8 cellular contexts compared by ENCODE assay signal in genomic region chr9:128702445-128702948, GRCh38. TPM values are rescaled to one million over a fixed set of nuclear protein-coding genes. Genes with fewer than 3 reads are reported as not detected.
DNase-seq lines count a peak whose midpoint lies in the region; ATAC-seq and TF ChIP-seq lines count a peak whose summit lies in the region.

Gene PKN3, plus strand, starts transcription at chr9:128702503. Its CDS starts 413 bp downstream, at chr9:128702916.

- no peaks in the 10 kb centered on the region for H3K27me3 Mint-ChIP-seq in chondrocyte (ENCODE audit: low read depth)

- TF ChIP-seq CTCF in chondrocyte (IDR thresholded peaks at IDR 0.05), result peak; percentile 97

- H3K4me3 Mint-ChIP-seq in chondrocyte (ENCODE audit: unreplicated experiment), result peak within 1 kb of the TSS; percentile 76

- peak; percentile 78 for ATAC-seq in HG02885 (IDR thresholded peaks at IDR 0.05; ENCODE audit: poor library complexity, unreplicated experiment)
- peak; percentile 90 for ATAC-seq in left colon

- intact Hi-C loops in left colon (cut with DNase I, micrococcal nuclease), result no loop called here

- H3K27ac Mint-ChIP-seq in chondrocyte (ENCODE audit: unreplicated experiment), result peak within 1 kb of the TSS; percentile 71

- no peaks in the 10 kb centered on the region for H3K36me3 Mint-ChIP-seq in chondrocyte (ENCODE audit: low read depth)

- DNase-seq in NCI-H82 (lab: John Stamatoyannopoulos, UW) (peak; percentile 93), NCI-H82 treated with DMSO at 0.1 percent for 48 hours (lab: John Stamatoyannopoulos, UW; ENCODE audit: unreplicated experiment) (no peak), NCI-H2196 (lab: John Stamatoyannopoulos, UW; ENCODE audit: unreplicated experiment) (peak; percentile 89), chondrocyte (ENCODE audit: low spot score) (peak; percentile 94), left colon (peak; percentile 83 to 93)
- DNase-seq in activated CD4-positive, CD25-positive, alpha-beta regulatory T cell treated with anti-CD3 and anti-CD28 coated beads, Interleukin-2, amount 50 U/mL, for 72 hours, result peak; percentile 92
- DNase-seq in stimulated activated CD4-positive, alpha-beta T cell treated with anti-CD3 and anti-CD28 coated beads, Interleukin-2, amount 100 ng/mL, for 24 hours, result peak; percentile 92 to 96

- no peaks in the 10 kb centered on the region for H3K9me3 Mint-ChIP-seq in chondrocyte (ENCODE audit: low read depth)

- H3K4me1 Mint-ChIP-seq in chondrocyte (ENCODE audit: low read depth), result peaks cover 18% of the 10 kb centered on the region

RNA-seq across cellular contexts. Expression of gene PKN3, which starts in this region (rescaled TPM):
- 3.1 to 4.2 TPM (median 4.2 TPM) in 3 replicates for total RNA-seq in chondrocyte
- total RNA-seq in left colon, result 1 to 10 TPM; 4.2 to 5.4 TPM
